Comparison of ENCODE assay signal across 25 cellular contexts in genomic region chr1:100300691-100301090, GRCh38. TPM values are rescaled to one million over a fixed set of nuclear protein-coding genes. Genes with fewer than 3 reads are reported as not detected.
DNase-seq lines count a peak whose midpoint lies in the region; TF ChIP-seq lines count a peak whose summit lies in the region.
"Had no signal": no experiment of that assay in that cellular context is flagged by ENCODE, and none has a peak within 500 bp of the region (broad histone marks: within the 10 kb centered on the region; RNA-seq: fewer than 3 reads in every experiment).

No MANE protein-coding gene starts in this region.

- no peak overlapping the region for H3K9ac ChIP-seq in neural progenitor cell
- no peak overlapping the region for H3K9ac ChIP-seq in rectal smooth muscle tissue (ENCODE audit: low read length)
- no peak overlapping the region for H3K9ac ChIP-seq in stomach smooth muscle (ENCODE audit: low read length in 2 of 2)
- H3K9ac ChIP-seq: BLaER1 had no signal

- DNase-seq in neural progenitor cell (ENCODE audit: low spot score) (peak; percentile 90), NCI-H2081 treated with DMSO at 0.1 percent for 48 hours (lab: John Stamatoyannopoulos, UW) (no peak), GM10266 (ENCODE audit: extremely low spot score) (no peak), lower leg skin (ENCODE audit: low spot score in 2 of 2) (no peak), RPMI8226 (no peak)
- DNase-seq: 8988T; ACHN; BE2C; C1 segment of cervical spinal cord; CD4-positive, alpha-beta memory T cell; CD4-positive, CD25-positive, alpha-beta regulatory T cell; CD8-positive, alpha-beta memory T cell; COR-L47; DMS 273 treated with DMSO at 0.1 percent for 48 hours; DMS153; DMS53; DMS79; DND-41; EL; GDM1 had no signal

- H3K4me1 ChIP-seq in ectodermal cell (ENCODE audit: control insufficient read depth, insufficient read depth, low read length) (peaks cover 10% of the 10 kb centered on the region), neural progenitor cell (peaks cover 54% of the 10 kb centered on the region), rectal smooth muscle tissue (ENCODE audit: control insufficient read depth, insufficient read depth, low read length) (peaks cover 15% of the 10 kb centered on the region), stomach smooth muscle (ENCODE audit: control insufficient read depth, insufficient read depth, low read length) (no peaks in the 10 kb centered on the region)
- H3K4me1 ChIP-seq: BE2C, BLaER1 had no signal

- TF ChIP-seq CTCF in neural progenitor cell (IDR thresholded peaks at IDR 0.05), result no peak
- no peak for TF ChIP-seq CTCF in GM10266 (IDR thresholded peaks at IDR 0.05; ENCODE audit: control insufficient read depth, insufficient read depth, low read depth, missing control alignments)
- TF ChIP-seq CTCF in lower leg skin (IDR thresholded peaks at IDR 0.05), result no peak

- H3K79me2 ChIP-seq in neural progenitor cell (ENCODE audit: low read depth), result no peaks in the 10 kb centered on the region

- no peaks in the 10 kb centered on the region for H3K36me3 Mint-ChIP-seq in neural progenitor cell

- WGBS in ectodermal cell, 2 experiments, result 77 to 81% methylated on average over 5 of the region's 5 CpGs
- WGBS in lower leg skin, 2 donors, result 92 to 94% methylated on average over 5 of the region's 5 CpGs

- H3K27ac Mint-ChIP-seq in neural progenitor cell, result no peak overlapping the region
- H3K27ac Mint-ChIP-seq: CD14-positive monocyte; CD4-positive, CD25-positive, alpha-beta regulatory T cell had no signal

- H3K9me3 Mint-ChIP-seq in neural progenitor cell, result no peaks in the 10 kb centered on the region
- H3K9me3 Mint-ChIP-seq: CD8-positive, alpha-beta memory T cell had no signal

- no peak overlapping the region for H3K4me3 ChIP-seq in ectodermal cell (ENCODE audit: insufficient read depth, low read depth, low read length)
- H3K4me3 ChIP-seq in neural progenitor cell, result peak overlapping the region; percentile 22
- no peak overlapping the region for H3K4me3 ChIP-seq in rectal smooth muscle tissue (ENCODE audit: low read length)
- H3K4me3 ChIP-seq in stomach smooth muscle (ENCODE audit: low read length in 2 of 2), result no peak overlapping the region
- no peak overlapping the region for H3K4me3 ChIP-seq in lower leg skin (ENCODE audit: low read depth, poor library complexity, severe bottlenecking)
- H3K4me3 ChIP-seq: BLaER1 had no signal

- H3K27ac ChIP-seq in ectodermal cell (ENCODE audit: insufficient read depth, low read depth, low read length, poor library complexity, severe bottlenecking) (peak overlapping the region; percentile 62), neural progenitor cell (peak overlapping the region; percentile 95), rectal smooth muscle tissue (ENCODE audit: low read depth, low read length) (peak overlapping the region; percentile 63), stomach smooth muscle (ENCODE audit: low read length) (peak overlapping the region; percentile 31)
- H3K27ac ChIP-seq: BLaER1 had no signal

- H3K27me3 ChIP-seq in ectodermal cell (ENCODE audit: control insufficient read depth, insufficient read depth, low read length, poor library complexity, severe bottlenecking) (no peaks in the 10 kb centered on the region), neural progenitor cell (no peaks in the 10 kb centered on the region), rectal smooth muscle tissue (ENCODE audit: control insufficient read depth, insufficient read depth, low read length) (no peaks in the 10 kb centered on the region), stomach smooth muscle (ENCODE audit: control insufficient read depth in 1 of 2, insufficient read depth in 2 of 2, low read length in 2 of 2) (no peaks in the 10 kb centered on the region)
- H3K27me3 ChIP-seq: BE2C, BLaER1 had no signal

- H4K20me1 ChIP-seq in neural progenitor cell (ENCODE audit: low read depth), result no peaks in the 10 kb centered on the region
- H4K20me1 ChIP-seq: BLaER1 had no signal

- peaks cover 2% of the 10 kb centered on the region for H3K27me3 Mint-ChIP-seq in neural progenitor cell (ENCODE audit: insufficient read depth, low read depth)
- H3K27me3 Mint-ChIP-seq: CD4-positive, alpha-beta memory T cell; CD4-positive, CD25-positive, alpha-beta regulatory T cell; CD8-positive, alpha-beta memory T cell had no signal

- peaks cover 34% of the 10 kb centered on the region for H3F3A ChIP-seq in neural progenitor cell (ENCODE audit: low read depth)

- H3K4me2 ChIP-seq in neural progenitor cell, result peak overlapping the region; percentile 71
- H3K4me2 ChIP-seq: BLaER1 had no signal

- H3K4me1 Mint-ChIP-seq in neural progenitor cell, result no peaks in the 10 kb centered on the region
- H3K4me1 Mint-ChIP-seq: CD14-positive monocyte had no signal

- H3K9me3 ChIP-seq in ectodermal cell (ENCODE audit: control insufficient read depth, low read length) (no peaks in the 10 kb centered on the region), neural progenitor cell (ENCODE audit: low read depth) (no peaks in the 10 kb centered on the region), stomach smooth muscle (ENCODE audit: control insufficient read depth in 2 of 2, low read length in 2 of 2) (no peaks in the 10 kb centered on the region)
- H3K9me3 ChIP-seq: BE2C, BLaER1 had no signal

- intact Hi-C loops in lower leg skin (cut with DNase I; ENCODE audit: low total_unique reads), result no loop called here

- H3K4me3 Mint-ChIP-seq in neural progenitor cell, result no peak overlapping the region
- H3K4me3 Mint-ChIP-seq: CD14-positive monocyte; CD4-positive, alpha-beta memory T cell; CD4-positive, CD25-positive, alpha-beta regulatory T cell had no signal

- H3K36me3 ChIP-seq in ectodermal cell (ENCODE audit: control insufficient read depth, insufficient read depth, low read length) (no peaks in the 10 kb centered on the region), neural progenitor cell (peaks cover 4% of the 10 kb centered on the region), rectal smooth muscle tissue (ENCODE audit: control insufficient read depth, insufficient read depth, low read length) (no peaks in the 10 kb centered on the region), stomach smooth muscle (ENCODE audit: control insufficient read depth in 2 of 2, insufficient read depth in 2 of 2, low read length in 2 of 2) (no peaks in the 10 kb centered on the region)
- H3K36me3 ChIP-seq: BE2C had no signal

- H2AFZ ChIP-seq in neural progenitor cell (replicated peaks), result no peak overlapping the region

- TF ChIP-seq POLR2A in lower leg skin (IDR thresholded peaks at IDR 0.05), result no peak

RNA-seq across cellular contexts. Expression of gene RTCA, which starts 34.7 kb away (rescaled TPM):
- polyA plus RNA-seq in ectodermal cell (2013, experiment 1 of 4), result 29.5 TPM
- polyA plus RNA-seq in ectodermal cell (2013, experiment 2 of 4), result 31.3 TPM
- 25.1 TPM for polyA plus RNA-seq in ectodermal cell (2013, experiment 3 of 4)
- polyA plus RNA-seq in ectodermal cell (2013, experiment 4 of 4), result 24.7 TPM
- total RNA-seq in neural progenitor cell (ENCODE audit: low replicate concordance) (34.1 and 69.7 TPM in 2 replicates), lower leg skin (10 to 100 TPM; 13.0 to 26.6 (median 17.1) TPM)

RNA-seq across cellular contexts. Expression of gene DBT, which starts 51.1 kb away (rescaled TPM):
- polyA plus RNA-seq in ectodermal cell (2013, experiment 1 of 4), result 9.3 TPM
- polyA plus RNA-seq in ectodermal cell (2013, experiment 2 of 4), result 10.5 TPM
- 9.0 TPM for polyA plus RNA-seq in ectodermal cell (2013, experiment 3 of 4)
- polyA plus RNA-seq in ectodermal cell (2013, experiment 4 of 4), result 8.2 TPM
- 9.0 and 13.7 TPM in 2 replicates for total RNA-seq in neural progenitor cell (ENCODE audit: low replicate concordance)
- total RNA-seq in lower leg skin, result 1 to 10 TPM; 6.4 to 9.9 (median 8.2) TPM

RNA-seq across cellular contexts. Expression of gene CDC14A, which starts 51.6 kb away (rescaled TPM):
- 13.8 TPM for polyA plus RNA-seq in ectodermal cell (2013, experiment 1 of 4)
- 15.2 TPM for polyA plus RNA-seq in ectodermal cell (2013, experiment 2 of 4)
- polyA plus RNA-seq in ectodermal cell (2013, experiment 3 of 4), result 13.3 TPM
- polyA plus RNA-seq in ectodermal cell (2013, experiment 4 of 4), result 16.1 TPM
- total RNA-seq in neural progenitor cell (ENCODE audit: low replicate concordance) (26.9 and 37.0 TPM in 2 replicates), lower leg skin (10 to 100 TPM; 13.5 to 15.4 (median 14.4) TPM)

Comparison
In these comparisons a context has a peak if more than half of its experiments do, and no peak if none do; other contexts are left out.
1. H3K27ac ChIP-seq: peak in every context shown above with its lines; median percentile 95 in neural progenitor cell; 63 in rectal smooth muscle tissue; 62 in ectodermal cell; 31 in stomach smooth muscle.